Comparison of ENCODE assay signal across 19 cellular contexts in the genomic region with DNA sequence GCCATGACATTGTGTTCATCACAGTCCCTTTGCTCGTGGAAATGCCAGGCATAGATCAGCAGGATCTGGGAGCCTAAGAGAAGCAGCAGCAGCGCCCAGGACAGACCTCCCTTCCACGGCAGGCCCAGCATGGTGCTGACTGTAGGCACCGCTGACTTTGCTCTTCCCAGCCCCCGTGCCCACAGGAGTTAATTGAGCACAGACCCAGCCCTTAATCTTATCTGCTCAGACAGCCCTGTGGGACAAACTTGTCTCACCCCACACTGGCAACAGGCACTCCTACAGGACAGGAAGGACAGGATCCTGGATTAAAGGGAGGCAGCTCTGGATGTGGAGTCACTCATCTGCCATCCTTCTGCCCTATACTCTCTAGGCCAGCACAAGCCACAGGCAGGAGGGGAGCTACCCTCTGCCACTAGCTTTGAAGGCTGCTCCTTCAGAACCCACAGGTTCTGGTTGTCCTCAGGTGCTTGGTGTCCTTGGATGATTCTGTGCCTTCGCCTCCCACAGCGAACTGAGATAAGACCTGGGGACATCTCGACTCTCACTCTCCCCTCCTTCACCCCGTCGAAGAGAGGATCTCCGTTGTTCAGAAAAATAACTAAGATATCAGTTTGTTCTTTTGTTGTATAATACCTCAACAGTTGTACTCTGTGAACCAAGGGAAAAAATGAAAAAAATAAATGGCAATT. TPM values are rescaled to one million over a fixed set of nuclear protein-coding genes. Genes with fewer than 3 reads are reported as not detected.
DNase-seq lines count a peak whose midpoint lies in the region; ATAC-seq and TF ChIP-seq lines count a peak whose summit lies in the region.
"Had no signal": no experiment of that assay in that cellular context is flagged by ENCODE, and none has a peak within 500 bp of the region (broad histone marks: within the 10 kb centered on the region; RNA-seq: fewer than 3 reads in every experiment).

A gene with protein sequence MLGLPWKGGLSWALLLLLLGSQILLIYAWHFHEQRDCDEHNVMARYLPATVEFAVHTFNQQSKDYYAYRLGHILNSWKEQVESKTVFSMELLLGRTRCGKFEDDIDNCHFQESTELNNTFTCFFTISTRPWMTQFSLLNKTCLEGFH (minus strand): TSS at position 165 of the 692 bp plus-strand sequence. CDS start 34 bp downstream, at position 131.

- no peak within 1 kb of the TSS for H4K91ac ChIP-seq in H9 (ENCODE audit: insufficient read length, low read depth, low read length)

- H3K27me3 Mint-ChIP-seq in H9 (ENCODE audit: low read depth), result peaks cover 10% of the 10 kb centered on the region
- no peaks in the 10 kb centered on the region for H3K27me3 Mint-ChIP-seq in stimulated activated memory B cell treated with anti-CD40 and anti-IgM and Interleukin-4, amounts not matched to agents 10 μg/mL and 1 μg/mL and 100 μg/mL, for 72 hours

- no peak within 1 kb of the TSS for H3K9ac ChIP-seq in H9 (ENCODE audit: extremely low read depth, insufficient read length, low read length)
- H3K9ac ChIP-seq: BLaER1 treated with 17β-estradiol and CSF1 and Interleukin-3, amounts not matched to agents 10 nM and 100 nM; KMS-11 had no signal

- H3T11ph ChIP-seq in H9 (ENCODE audit: low read length), result no peak within 1 kb of the TSS

- 0 out of 7 replicates have a peak, but pooled peaks cover 0 to 8% (median 0%) of the 10 kb centered on the region in 3 experiments for H3K36me3 Mint-ChIP-seq in H9 (ENCODE audit: insufficient read depth in 1 of 3, low read depth in 3 of 3)
- no peaks in the 10 kb centered on the region for H3K36me3 Mint-ChIP-seq in stimulated activated memory B cell treated with anti-CD40 and anti-IgM and Interleukin-4, amounts not matched to agents 10 μg/mL and 1 μg/mL and 100 μg/mL, for 72 hours
- H3K36me3 Mint-ChIP-seq: CD8-positive, alpha-beta memory T cell had no signal

- no peak within 1 kb of the TSS for H3K4me2 ChIP-seq in H9 (ENCODE audit: insufficient read depth, insufficient read length, low read length)
- no peak within 1 kb of the TSS for H3K4me2 ChIP-seq in osteoblast (ENCODE audit: insufficient read depth, low read length)
- H3K4me2 ChIP-seq: BLaER1 treated with 17β-estradiol and CSF1 and Interleukin-3, amounts not matched to agents 10 nM and 100 nM; KMS-11 had no signal

- H4K8ac ChIP-seq in H9 (replicated peaks; ENCODE audit: insufficient read length, low read depth, low read length), result no peak within 1 kb of the TSS

- TF ChIP-seq CTCF in H9 (conservative IDR thresholded peaks at IDR 0.05) (no peak), coronary artery (IDR thresholded peaks at IDR 0.05) (no peak), osteoblast (IDR thresholded peaks at IDR 0.05; ENCODE audit: extremely low read depth, low read depth, low read length) (no peak)

- H3K79me1 ChIP-seq in H9 (ENCODE audit: insufficient read depth, low read depth, low read length, poor library complexity, severe bottlenecking), result no peaks in the 10 kb centered on the region

- WGBS in H9 (ENCODE audit: extremely low coverage, insufficient read length, low lambda C conversion rate), result no CpG with 5 or more reads among the region's 11 CpGs

- H2BK15ac ChIP-seq in H9 (ENCODE audit: low read depth, low read length), result no peak within 1 kb of the TSS; the same call in 1 of the 2 replicates

- no peak within 1 kb of the TSS for H2AK5ac ChIP-seq in H9 (ENCODE audit: insufficient read length, low read length)

- no peak within 1 kb of the TSS for H2BK120ac ChIP-seq in H9 (ENCODE audit: low read depth, low read length, poor library complexity, severe bottlenecking)

- H3K56ac ChIP-seq in H9 (ENCODE audit: insufficient read length, low read depth, low read length), result no peak within 1 kb of the TSS

- H4K5ac ChIP-seq in H9 (ENCODE audit: insufficient read length, low read depth, low read length), result no peak within 1 kb of the TSS

- no peaks in the 10 kb centered on the region for H3K4me1 Mint-ChIP-seq in H9
- no peaks in the 10 kb centered on the region for H3K4me1 Mint-ChIP-seq in stimulated activated memory B cell treated with anti-CD40 and anti-IgM and Interleukin-4, amounts not matched to agents 10 μg/mL and 1 μg/mL and 100 μg/mL, for 72 hours

- H3K9me3 ChIP-seq in H9 (ENCODE audit: control insufficient read depth, low read depth, low read length) (no peaks in the 10 kb centered on the region), osteoblast (ENCODE audit: low read depth, low read length) (no peaks in the 10 kb centered on the region)

- no peak within 1 kb of the TSS for H3K4ac ChIP-seq in H9 (ENCODE audit: low read depth, low read length)

- H2BK5ac ChIP-seq in H9 (ENCODE audit: insufficient read length, low read length), result no peak within 1 kb of the TSS

- H3K36me3 ChIP-seq in osteoblast (ENCODE audit: insufficient read depth, low read length), result no peaks in the 10 kb centered on the region
- H3K36me3 ChIP-seq: BLaER1 treated with 17β-estradiol and CSF1 and Interleukin-3, amounts not matched to agents 10 nM and 100 nM had no signal

- H3K14ac ChIP-seq in H9 (ENCODE audit: insufficient read depth, low read length), result no peak within 1 kb of the TSS; the same call in 1 of the 2 replicates

- H3K27ac ChIP-seq in H9 (ENCODE audit: insufficient read length, low read depth, low read length) (no peak within 1 kb of the TSS), coronary artery (no peak within 1 kb of the TSS), osteoblast (ENCODE audit: low read depth, low read length) (no peak within 1 kb of the TSS)
- H3K27ac ChIP-seq: BLaER1 treated with 17β-estradiol and CSF1 and Interleukin-3, amounts not matched to agents 10 nM and 100 nM; KMS-11 had no signal

- no peak within 1 kb of the TSS for H3K18ac ChIP-seq in H9 (ENCODE audit: insufficient read length, low read depth, low read length)

- no peaks in the 10 kb centered on the region for H3K27me3 ChIP-seq in H9 (ENCODE audit: insufficient read depth, low read length)
- no peaks in the 10 kb centered on the region for H3K27me3 ChIP-seq in osteoblast (ENCODE audit: insufficient read depth, low read length)
- H3K27me3 ChIP-seq: BLaER1 treated with 17β-estradiol and CSF1 and Interleukin-3, amounts not matched to agents 10 nM and 100 nM had no signal

- H3K4me3 Mint-ChIP-seq in H9, result no peak within 1 kb of the TSS
- H3K4me3 Mint-ChIP-seq in stimulated activated memory B cell treated with anti-CD40 and anti-IgM and Interleukin-4, amounts not matched to agents 10 μg/mL and 1 μg/mL and 100 μg/mL, for 72 hours, result no peak within 1 kb of the TSS
- H3K4me3 Mint-ChIP-seq: HFFc6 had no signal

- peak; percentile 3 for ATAC-seq in stimulated activated memory B cell treated with anti-CD40 and anti-IgM and Interleukin-4, amounts not matched to agents 10 μg/mL and 1 μg/mL and 100 μg/mL, for 72 hours
- no peak for ATAC-seq in GM19452 (IDR thresholded peaks at IDR 0.05; ENCODE audit: unreplicated experiment)
- ATAC-seq: PC-3 had no signal

- no peak within 1 kb of the TSS for H3K27ac Mint-ChIP-seq in H9
- no peak within 1 kb of the TSS for H3K27ac Mint-ChIP-seq in stimulated activated memory B cell treated with anti-CD40 and anti-IgM and Interleukin-4, amounts not matched to agents 10 μg/mL and 1 μg/mL and 100 μg/mL, for 72 hours
- H3K27ac Mint-ChIP-seq: HFFc6 had no signal

- H3K23me2 ChIP-seq in H9 (ENCODE audit: insufficient read length, low read depth, low read length, poor library complexity, severe bottlenecking), result no peaks in the 10 kb centered on the region

- H2AFZ ChIP-seq in H9 (ENCODE audit: low read length), result no peak within 1 kb of the TSS
- no peak within 1 kb of the TSS for H2AFZ ChIP-seq in osteoblast (ENCODE audit: low read length)

- H3K9me3 Mint-ChIP-seq in H9, result peaks cover 0 to 6% of the 10 kb centered on the region in 2 experiments; a peak in 3 of 5 replicates
- peaks cover 3% of the 10 kb centered on the region for H3K9me3 Mint-ChIP-seq in stimulated activated memory B cell treated with anti-CD40 and anti-IgM and Interleukin-4, amounts not matched to agents 10 μg/mL and 1 μg/mL and 100 μg/mL, for 72 hours
- H3K9me3 Mint-ChIP-seq: HFFc6 had no signal

- no peak within 1 kb of the TSS for H3K4me3 ChIP-seq in coronary artery
- no peak within 1 kb of the TSS for H3K4me3 ChIP-seq in osteoblast (ENCODE audit: insufficient read depth, low read length)
- H3K4me3 ChIP-seq: BLaER1 treated with 17β-estradiol and CSF1 and Interleukin-3, amounts not matched to agents 10 nM and 100 nM had no signal

- H2BK20ac ChIP-seq in H9 (ENCODE audit: low read depth, low read length, poor library complexity, severe bottlenecking), result no peak within 1 kb of the TSS

- H3K23ac ChIP-seq in H9 (ENCODE audit: insufficient read length, low read depth, low read length), result no peak within 1 kb of the TSS

- no peaks in the 10 kb centered on the region for H4K20me1 ChIP-seq in H9 (ENCODE audit: control insufficient read depth, insufficient read depth, insufficient read length)
- H4K20me1 ChIP-seq in osteoblast (ENCODE audit: insufficient read depth, low read length), result no peaks in the 10 kb centered on the region
- H4K20me1 ChIP-seq: BLaER1 treated with 17β-estradiol and CSF1 and Interleukin-3, amounts not matched to agents 10 nM and 100 nM had no signal

- H3K4me1 ChIP-seq in H9 (ENCODE audit: insufficient read depth, low read length) (no peaks in the 10 kb centered on the region), osteoblast (ENCODE audit: insufficient read depth, low read length) (no peaks in the 10 kb centered on the region)
- H3K4me1 ChIP-seq: BLaER1 treated with 17β-estradiol and CSF1 and Interleukin-3, amounts not matched to agents 10 nM and 100 nM had no signal

- DNase-seq in H9, result peak; percentile 18
- peak; percentile 56 for DNase-seq in coronary artery (ENCODE audit: low spot score)
- DNase-seq in left kidney (ENCODE audit: low read depth, low spot score), result peak; percentile 27
- no peak for DNase-seq in stimulated activated CD4-positive, alpha-beta T cell treated with anti-CD3 and anti-CD28 coated beads, Interleukin-2, amount 100 ng/mL, for 48 hours
- no peak for DNase-seq in osteoblast (ENCODE audit: insufficient read length, low spot score, missing footprints)
- DNase-seq: CD8-positive, alpha-beta memory T cell; HFFc6; MV-4-11; NCI-H1930; NCI-H226; NCI-H524; NCI-H82; PC-3; RPMI8226; SIG-M5 had no signal

- no peaks in the 10 kb centered on the region for H3K79me2 ChIP-seq in H9 (ENCODE audit: insufficient read depth, low read length)
- no peaks in the 10 kb centered on the region for H3K79me2 ChIP-seq in osteoblast (ENCODE audit: insufficient read depth, low read length)

- H2BK12ac ChIP-seq in H9 (ENCODE audit: insufficient read length, low read depth, low read length), result no peak within 1 kb of the TSS

RNA-seq across cellular contexts. Expression of the gene that starts here (rescaled TPM):
- total RNA-seq in H9 (2021) (not detected in 2 replicates), osteoblast (not detected in 2 replicates)
- total RNA-seq: CD8-positive, alpha-beta memory T cell; HFFc6; PC-3 had no signal

Comparison
In these comparisons a context has a peak if more than half of its experiments do, and no peak if none do; other contexts are left out.
1. Peak in DNase-seq in H9; RNA of the gene not detected or under 1 TPM.
2. DNase-seq: peak in coronary artery (single experiment) and left kidney (single experiment); none in stimulated activated CD4-positive, alpha-beta T cell treated with anti-CD3 and anti-CD28 coated beads, Interleukin-2, amount 100 ng/mL, for 48 hours (0 of 2) and osteoblast (single experiment).